21 cellular contexts compared by ENCODE assay signal in the genomic region with DNA sequence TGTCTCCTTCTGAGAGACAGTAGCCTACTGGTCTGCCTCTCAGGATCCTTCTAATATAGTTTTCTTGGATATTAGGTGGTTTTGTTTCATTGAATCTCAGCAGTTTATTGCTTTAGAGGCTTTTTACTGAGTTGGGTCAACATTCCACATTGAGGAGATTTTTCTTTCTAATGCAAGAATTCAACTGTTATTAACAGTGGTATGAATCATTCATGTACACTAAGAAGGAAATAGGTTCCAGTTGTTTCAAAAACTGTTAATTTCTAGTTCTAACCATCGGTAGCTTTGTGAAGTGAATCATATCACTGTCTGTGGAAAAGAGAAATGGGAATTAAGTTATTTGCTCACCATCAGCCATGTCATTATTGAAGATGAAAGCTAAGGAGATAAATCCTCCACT.
"Had no signal": no experiment of that assay in that cellular context is flagged by ENCODE, and none has a peak within 500 bp of the region (broad histone marks: within the 10 kb centered on the region; RNA-seq: fewer than 3 reads in every experiment).

No MANE protein-coding gene starts in this region.

- H3K4me3 ChIP-seq: adrenal gland, body of pancreas, coronary artery, gastrocnemius medialis, heart left ventricle, lung, prostate gland, suprapubic skin had no signal

- H3K9me3 ChIP-seq: adrenal gland, body of pancreas, gastrocnemius medialis, heart left ventricle, prostate gland, suprapubic skin had no signal

- H3K27me3 Mint-ChIP-seq: activated CD8-positive, alpha-beta T cell treated with anti-CD3 and anti-CD28 coated beads for 36 hours; stimulated activated naive CD8-positive, alpha-beta T cell treated with anti-CD3 and anti-CD28 coated beads, Interleukin-15, Interleukin-2, amounts not matched to agents 100 ng/mL and 50 ng/mL, for 24 hours had no signal

- H3K27ac ChIP-seq: adrenal gland, body of pancreas, coronary artery, gastrocnemius medialis, heart left ventricle, prostate gland, suprapubic skin had no signal

- DNase-seq: activated CD4-positive, alpha-beta T cell treated with anti-CD3 and anti-CD28 coated beads for 4 hours; activated CD8-positive, alpha-beta T cell treated with anti-CD3 and anti-CD28 coated beads for 36 hours; activated effector memory CD4-positive, alpha-beta T cell treated with Interleukin-2 at 50 U/mL for 16 hours; activated naive CD4-positive, alpha-beta T cell treated with anti-CD3 and anti-CD28 coated beads, Interleukin-2, amount 50 U/mL, for 16 hours; activated T-cell treated with anti-CD3 and anti-CD28 coated beads, Interleukin-2, amount 50 U/mL, for 4 hours; adrenal gland; body of pancreas; central memory CD4-positive, alpha-beta T cell; effector CD4-positive, alpha-beta T cell; gastrocnemius medialis; heart left ventricle; left cardiac atrium; right cardiac atrium; trophoblast cell had no signal

- H3K4me1 Mint-ChIP-seq: WTC11 had no signal

- H3K27me3 ChIP-seq: adrenal gland, body of pancreas, gastrocnemius medialis, heart left ventricle, suprapubic skin had no signal

- H3K36me3 Mint-ChIP-seq: mesothelial cell of epicardium, WTC11 had no signal

- H3K36me3 ChIP-seq: adrenal gland, gastrocnemius medialis, heart left ventricle, prostate gland, suprapubic skin had no signal

- H3K9me3 Mint-ChIP-seq: activated CD8-positive, alpha-beta T cell treated with anti-CD3 and anti-CD28 coated beads for 36 hours; activated T-cell treated with anti-CD3 and anti-CD28 coated beads, Interleukin-2, amount 50 U/mL, for 4 hours; mesothelial cell of epicardium; stimulated activated naive CD8-positive, alpha-beta T cell treated with anti-CD3 and anti-CD28 coated beads, Interleukin-15, Interleukin-2, amounts not matched to agents 100 ng/mL and 50 ng/mL, for 24 hours; WTC11 had no signal

- H3K27ac Mint-ChIP-seq: activated CD8-positive, alpha-beta T cell treated with anti-CD3 and anti-CD28 coated beads for 36 hours; mesothelial cell of epicardium; stimulated activated naive CD8-positive, alpha-beta T cell treated with anti-CD3 and anti-CD28 coated beads, Interleukin-15, Interleukin-2, amounts not matched to agents 100 ng/mL and 50 ng/mL, for 24 hours; WTC11 had no signal

- H3K4me3 Mint-ChIP-seq: activated CD8-positive, alpha-beta T cell treated with anti-CD3 and anti-CD28 coated beads for 36 hours; activated T-cell treated with anti-CD3 and anti-CD28 coated beads, Interleukin-2, amount 50 U/mL, for 4 hours; mesothelial cell of epicardium; stimulated activated naive CD8-positive, alpha-beta T cell treated with anti-CD3 and anti-CD28 coated beads, Interleukin-15, Interleukin-2, amounts not matched to agents 100 ng/mL and 50 ng/mL, for 24 hours; WTC11 had no signal

- H3K4me1 ChIP-seq: adrenal gland, body of pancreas, gastrocnemius medialis, heart left ventricle, prostate gland, suprapubic skin had no signal
